ENCODE assay signal across 8 cellular contexts in the genomic region with DNA sequence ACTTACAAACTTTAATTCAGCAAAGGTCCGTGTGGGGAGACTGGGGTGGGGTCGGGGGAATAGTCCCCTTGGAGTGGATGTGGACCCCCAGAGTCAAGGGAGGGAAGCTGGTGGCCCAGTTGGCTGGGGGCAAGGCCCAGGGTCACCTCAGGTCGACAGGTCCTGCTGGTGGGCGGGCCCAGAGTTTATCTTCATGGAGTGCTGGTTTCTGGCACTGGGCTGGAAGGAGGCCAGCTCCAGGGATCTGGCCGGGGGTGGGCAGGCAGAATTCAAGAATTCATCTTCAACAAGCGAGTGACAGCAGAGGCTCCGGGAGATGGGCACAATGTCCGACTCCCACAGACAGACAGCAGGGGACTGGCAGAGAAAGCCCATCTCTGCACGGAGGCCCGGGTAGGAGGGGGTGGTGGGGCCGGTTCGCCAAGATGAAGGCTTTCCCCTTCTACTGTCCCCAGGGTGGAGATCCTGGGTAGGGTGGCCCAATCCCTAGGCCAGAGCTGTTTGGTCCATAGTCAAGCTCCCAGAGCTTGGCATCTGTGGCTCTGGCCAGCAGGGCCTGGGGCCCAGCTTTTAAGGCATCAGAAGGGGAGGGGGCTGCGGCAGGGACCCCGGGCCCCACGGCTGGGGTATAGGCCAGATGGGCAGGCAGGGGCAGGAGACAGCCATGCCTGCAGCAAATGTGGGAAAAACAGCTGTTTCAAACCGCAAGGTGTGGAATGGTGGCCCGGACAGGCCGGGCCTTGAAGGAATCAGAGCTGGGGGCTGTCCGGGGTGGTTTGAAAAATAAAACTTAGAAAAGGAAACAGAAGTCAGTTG. TPM values are rescaled to one million over a fixed set of nuclear protein-coding genes. Genes with fewer than 3 reads are reported as not detected.
DNase-seq lines count a peak whose midpoint lies in the region; ATAC-seq, FAIRE-seq and TF ChIP-seq lines count a peak whose summit lies in the region.

No MANE protein-coding gene starts in this region.

- H3K27ac Mint-ChIP-seq in Caco-2 (ENCODE audit: unreplicated experiment) = peak overlapping the region; percentile 91
- peak overlapping the region; percentile 45 for H3K27ac Mint-ChIP-seq in neural crest cell (ENCODE audit: unreplicated experiment)

- FAIRE-seq in GM19239 (lab: Jason Lieb, UNC) = no peak

- no peaks in the 10 kb centered on the region; the same call in 1 of the 2 replicates for H3K36me3 ChIP-seq in Caco-2 (ENCODE audit: control insufficient read depth, insufficient read depth, low read length)

- H3K9me3 Mint-ChIP-seq in Caco-2 (ENCODE audit: unreplicated experiment) (no peaks in the 10 kb centered on the region), neural crest cell (no peaks in the 10 kb centered on the region)

- H3K4me3 Mint-ChIP-seq in Caco-2 (ENCODE audit: unreplicated experiment) (peak overlapping the region; percentile 99), neural crest cell (peak overlapping the region; percentile 91)

- H3K4me3 ChIP-seq in Caco-2 (ENCODE audit: low read depth, low read length) = no peak overlapping the region; the same call in 1 of the 2 replicates
- H3K4me3 ChIP-seq in LNCaP clone FGC (ENCODE audit: low read depth, low read length) = peak overlapping the region; percentile 74
- peak overlapping the region; percentile 85 for H3K4me3 ChIP-seq in coronary artery

- TF ChIP-seq CTCF in Caco-2 (IDR thresholded peaks at IDR 0.05; ENCODE audit: insufficient read depth in 1 of 2, low read depth in 1 of 2, low read length in 1 of 2, severe bottlenecking in 1 of 2, unreplicated experiment in 1 of 2) = no peak
- no peak for TF ChIP-seq CTCF in LNCaP clone FGC (IDR thresholded peaks at IDR 0.05; ENCODE audit: control insufficient read depth, extremely low read depth, insufficient read depth)
- TF ChIP-seq CTCF in coronary artery (IDR thresholded peaks at IDR 0.05) = no peak
- no peak for TF ChIP-seq CTCF in neural crest cell (conservative IDR thresholded peaks at IDR 0.05)
- no peak for TF ChIP-seq CTCF in GM13977 (IDR thresholded peaks at IDR 0.05; ENCODE audit: extremely low read depth, insufficient read depth, missing control alignments)

- in situ Hi-C loops in GM13977 (cut with MboI; ENCODE audit: low pct_unique_long_range_greater_than_20kb, low sequenced_read_pairs, unreplicated experiment) = no loop called here

- H3K4me1 Mint-ChIP-seq in Caco-2 (ENCODE audit: low read depth, unreplicated experiment) (peaks cover 17% of the 10 kb centered on the region), neural crest cell (peaks cover 19% of the 10 kb centered on the region)

- H3K27me3 Mint-ChIP-seq in Caco-2 (ENCODE audit: insufficient read depth, unreplicated experiment) (no peaks in the 10 kb centered on the region), neural crest cell (ENCODE audit: low read depth) (no peaks in the 10 kb centered on the region)

- intact Hi-C loops in Caco-2 (cut with micrococcal nuclease; ENCODE audit: unreplicated experiment) = no loop called here

- ATAC-seq in HG03469 (IDR thresholded peaks at IDR 0.05; ENCODE audit: unreplicated experiment) = no peak

- no peaks in the 10 kb centered on the region for H3K27me3 ChIP-seq in Caco-2 (replicated peaks; ENCODE audit: control insufficient read depth, insufficient read depth, low read length)

- no peaks in the 10 kb centered on the region for H3K9me3 ChIP-seq in Caco-2

- H3K4me1 ChIP-seq in Caco-2 = peaks cover 12% of the 10 kb centered on the region; the same call in 1 of the 2 replicates

- TSS peak; percentile 12 for BruUV-seq in Caco-2 (replicated peaks; lab: Mats Ljungman, UMichigan)

- H3K36me3 Mint-ChIP-seq in Caco-2 (ENCODE audit: insufficient read depth, unreplicated experiment) = peaks cover 48% of the 10 kb centered on the region
- peaks cover 5% of the 10 kb centered on the region for H3K36me3 Mint-ChIP-seq in neural crest cell (ENCODE audit: low read depth)

- CTCF ChIA-PET in Caco-2 (lab: Charles Lee) = interaction anchor here (0.9 to 2.3 kb wide), 2 partner anchors 25 to 58 kb away, joined by 3 to 6 read pairs; no protein-coding TSS in a partner anchor

- POLR2A ChIA-PET in Caco-2 (lab: Charles Lee) = no interaction called here

- DNase-seq in Caco-2 (peak in 1 of 2 experiments; percentile 19), LNCaP clone FGC (ENCODE audit: low read depth) (no peak), coronary artery (ENCODE audit: low spot score) (no peak), neural crest cell (ENCODE audit: low read depth, low spot score) (no peak), GM19239 (ENCODE audit: insufficient read length, low spot score) (no peak), GM13977 (ENCODE audit: low spot score) (no peak), UCSD-AML1 (lab: John Stamatoyannopoulos, UW; ENCODE audit: unreplicated experiment) (no peak)

- H3K27ac ChIP-seq in coronary artery = peak overlapping the region in 1 of 2 donors; percentile 63

RNA-seq across cellular contexts. Expression of gene FDX2, which starts 0.6 kb away (rescaled TPM):
- total RNA-seq in Caco-2 (2022) (28.7 and 30.3 TPM in 2 replicates), neural crest cell (20.0 and 22.5 TPM in 2 replicates)

RNA-seq across cellular contexts. Expression of gene ZGLP1, which starts 6.8 kb away (rescaled TPM):
- total RNA-seq in Caco-2 (2022) = 2.5 and 3.8 TPM in 2 replicates
- total RNA-seq in neural crest cell = 10.4 and 11.3 TPM in 2 replicates

RNA-seq across cellular contexts. Expression of gene RAVER1, which starts 16.9 kb away (rescaled TPM):
- total RNA-seq in Caco-2 (2022) (53.9 and 55.1 TPM in 2 replicates), neural crest cell (75.9 and 78.2 TPM in 2 replicates)

RNA-seq across cellular contexts. Expression of gene ICAM3, which starts 23.0 kb away (rescaled TPM):
- total RNA-seq in Caco-2 (2022) (6.9 and 9.8 TPM in 2 replicates), neural crest cell (9.7 and 10.0 TPM in 2 replicates)

RNA-seq across cellular contexts. Expression of gene ICAM5, which starts 26.7 kb away (rescaled TPM):
- total RNA-seq in Caco-2 (2022) (2.5 and 3.2 TPM in 2 replicates), neural crest cell (not detected in 2 replicates)
